In the genomic region with DNA sequence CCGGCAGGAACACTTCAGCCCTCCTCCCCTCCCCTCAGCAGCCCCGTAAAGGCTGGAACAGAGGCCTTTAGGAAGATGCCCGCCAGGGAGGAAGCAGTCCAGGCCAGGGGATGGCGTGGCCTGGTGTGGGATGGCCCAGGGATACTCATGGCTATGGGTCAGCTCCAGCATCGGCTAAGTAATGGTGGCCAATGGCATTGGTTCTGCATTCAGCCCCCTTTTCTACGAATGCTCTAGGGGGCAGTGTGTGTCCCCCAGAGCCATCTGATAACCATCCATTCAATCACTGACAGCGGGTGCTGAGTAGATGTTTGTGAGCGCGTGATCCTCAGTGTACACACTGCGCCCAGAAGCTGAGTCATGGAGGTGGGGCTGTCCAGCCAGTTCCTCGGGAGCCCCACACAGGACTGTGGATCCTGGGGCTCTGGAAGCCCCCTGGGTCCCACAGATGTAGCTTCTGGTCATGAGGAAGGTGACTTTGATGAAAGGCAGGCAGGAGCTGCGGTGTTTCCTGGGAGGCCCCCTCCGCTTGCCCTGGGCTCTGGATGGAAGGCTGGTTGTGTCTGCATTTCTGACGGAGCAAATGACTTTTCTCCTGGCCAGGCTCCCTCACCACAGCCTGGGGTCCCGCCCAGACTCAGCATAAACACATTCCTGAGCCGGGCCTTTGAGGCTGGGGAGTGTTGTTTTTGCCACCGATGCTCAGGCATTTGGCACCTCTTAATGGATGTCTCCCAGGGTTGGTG, we compare ENCODE assay signal across 8 cellular contexts. TPM values are rescaled to one million over a fixed set of nuclear protein-coding genes. Genes with fewer than 3 reads are reported as not detected.
DNase-seq lines count a peak whose midpoint lies in the region; ATAC-seq, FAIRE-seq and TF ChIP-seq lines count a peak whose summit lies in the region.

No MANE protein-coding gene starts in this region.

- H3K9me3 ChIP-seq in BE2C (no peaks in the 10 kb centered on the region), MG63 (no peaks in the 10 kb centered on the region), esophagus (ENCODE audit: control insufficient read depth in 2 of 2, insufficient read depth in 1 of 2, low read depth in 1 of 2, low read length in 1 of 2) (no peaks in the 10 kb centered on the region)

- H3K36me3 ChIP-seq in BE2C (no peaks in the 10 kb centered on the region), MG63 (peaks cover 58% of the 10 kb centered on the region), esophagus (ENCODE audit: control insufficient read depth in 2 of 2, insufficient read depth in 2 of 2, low read length in 1 of 2) (peaks cover 0 to 4% of the 10 kb centered on the region in 2 donors)

- H3K4me3 ChIP-seq in BE2C (ENCODE audit: low read depth, low read length), result no peak overlapping the region
- H3K4me3 ChIP-seq in MG63, result no peak overlapping the region
- H3K4me3 ChIP-seq in esophagus (ENCODE audit: low read depth in 1 of 2, low read length in 2 of 2), result no peak overlapping the region

- intact Hi-C loops in activated T-helper 1 cell treated with anti-CD3 and anti-CD28 coated beads, Interleukin-12 subunit alpha, Interleukin-12 subunit beta, Interleukin-2, Interleukin-4 antibody, amounts not matched to agents 30 ng/mL and 10 ng/mL and 1 ng/mL, durations not matched to agents 14 hours and 24 hours and 36 hours (cut with micrococcal nuclease), result no loop called here

- ATAC-seq in HG03571 (IDR thresholded peaks at IDR 0.05; ENCODE audit: unreplicated experiment), result no peak

- no peaks in the 10 kb centered on the region for H3K27me3 ChIP-seq in BE2C
- H3K27me3 ChIP-seq in MG63, result no peaks in the 10 kb centered on the region
- no peaks in the 10 kb centered on the region for H3K27me3 ChIP-seq in esophagus (ENCODE audit: control insufficient read depth in 1 of 2, insufficient read depth in 2 of 2, low read length in 2 of 2)

- WGBS in esophagus, 2 donors, result 37 to 40% methylated on average over 17 of the region's 17 CpGs

- no peak for FAIRE-seq in GM19239 (lab: Jason Lieb, UNC)

- no peak for DNase-seq in BE2C
- DNase-seq in MG63, result peak; percentile 95
- no peak for DNase-seq in osteocyte (ENCODE audit: extremely low spot score, unreplicated experiment)
- no peak for DNase-seq in GM19239 (ENCODE audit: insufficient read length, low spot score)
- no peak for DNase-seq in DMS 273 treated with DMSO at 0.1 percent for 48 hours (lab: John Stamatoyannopoulos, UW)
- DNase-seq in activated T-helper 1 cell treated with anti-CD3 and anti-CD28 coated beads, Interleukin-12 subunit alpha, Interleukin-12 subunit beta, Interleukin-2, Interleukin-4 antibody, amounts not matched to agents 30 ng/mL and 10 ng/mL and 1 ng/mL, durations not matched to agents 14 hours and 24 hours and 36 hours (ENCODE audit: low spot score), result no peak

- H3K27ac ChIP-seq in esophagus (ENCODE audit: low read depth in 2 of 2, low read length in 1 of 2), result peak overlapping the region; percentile 95 to 97

- H3K4me1 Mint-ChIP-seq in osteocyte (ENCODE audit: unreplicated experiment), result peaks cover 48% of the 10 kb centered on the region
- H3K4me1 Mint-ChIP-seq in activated T-helper 1 cell treated with anti-CD3 and anti-CD28 coated beads, Interleukin-12 subunit alpha, Interleukin-12 subunit beta, Interleukin-2, Interleukin-4 antibody, amounts not matched to agents 30 ng/mL and 10 ng/mL and 1 ng/mL, durations not matched to agents 14 hours and 24 hours and 36 hours (ENCODE audit: low read depth), result no peaks in the 10 kb centered on the region

- H3K4me1 ChIP-seq in BE2C (peaks cover 4% of the 10 kb centered on the region; the same call in 1 of the 2 replicates), esophagus (ENCODE audit: control insufficient read depth in 2 of 2, insufficient read depth in 2 of 2, low read length in 1 of 2) (peaks cover 7 to 43% of the 10 kb centered on the region in 2 donors)

- H3K27me3 Mint-ChIP-seq in osteocyte (ENCODE audit: unreplicated experiment), result no peaks in the 10 kb centered on the region
- peaks cover 2% of the 10 kb centered on the region for H3K27me3 Mint-ChIP-seq in activated T-helper 1 cell treated with anti-CD3 and anti-CD28 coated beads, Interleukin-12 subunit alpha, Interleukin-12 subunit beta, Interleukin-2, Interleukin-4 antibody, amounts not matched to agents 30 ng/mL and 10 ng/mL and 1 ng/mL, durations not matched to agents 14 hours and 24 hours and 36 hours (ENCODE audit: insufficient read depth)

- TF ChIP-seq CTCF in BE2C (IDR thresholded peaks at IDR 0.05; ENCODE audit: low read depth, low read length), result peak; percentile 55
- TF ChIP-seq CTCF in osteocyte (IDR thresholded peaks at IDR 0.05), result peak; percentile 29

- no peak overlapping the region for H3K4me3 Mint-ChIP-seq in osteocyte (ENCODE audit: unreplicated experiment)
- H3K4me3 Mint-ChIP-seq in activated T-helper 1 cell treated with anti-CD3 and anti-CD28 coated beads, Interleukin-12 subunit alpha, Interleukin-12 subunit beta, Interleukin-2, Interleukin-4 antibody, amounts not matched to agents 30 ng/mL and 10 ng/mL and 1 ng/mL, durations not matched to agents 14 hours and 24 hours and 36 hours, result no peak overlapping the region

- peak overlapping the region; percentile 92 for H3K27ac Mint-ChIP-seq in osteocyte (ENCODE audit: unreplicated experiment)
- no peak overlapping the region for H3K27ac Mint-ChIP-seq in activated T-helper 1 cell treated with anti-CD3 and anti-CD28 coated beads, Interleukin-12 subunit alpha, Interleukin-12 subunit beta, Interleukin-2, Interleukin-4 antibody, amounts not matched to agents 30 ng/mL and 10 ng/mL and 1 ng/mL, durations not matched to agents 14 hours and 24 hours and 36 hours

- H3K9me3 Mint-ChIP-seq in osteocyte (ENCODE audit: unreplicated experiment), result no peaks in the 10 kb centered on the region
- no peaks in the 10 kb centered on the region for H3K9me3 Mint-ChIP-seq in activated T-helper 1 cell treated with anti-CD3 and anti-CD28 coated beads, Interleukin-12 subunit alpha, Interleukin-12 subunit beta, Interleukin-2, Interleukin-4 antibody, amounts not matched to agents 30 ng/mL and 10 ng/mL and 1 ng/mL, durations not matched to agents 14 hours and 24 hours and 36 hours

- H3K36me3 Mint-ChIP-seq in osteocyte (ENCODE audit: unreplicated experiment), result peaks cover 28% of the 10 kb centered on the region
- H3K36me3 Mint-ChIP-seq in activated T-helper 1 cell treated with anti-CD3 and anti-CD28 coated beads, Interleukin-12 subunit alpha, Interleukin-12 subunit beta, Interleukin-2, Interleukin-4 antibody, amounts not matched to agents 30 ng/mL and 10 ng/mL and 1 ng/mL, durations not matched to agents 14 hours and 24 hours and 36 hours (ENCODE audit: low read depth), result no peaks in the 10 kb centered on the region

RNA-seq across cellular contexts. Expression of a gene that starts 46.5 kb away (rescaled TPM):
- polyA plus RNA-seq in BE2C (2012; ENCODE audit: insufficient read depth, insufficient read length, low read depth), result 10.3 TPM
- total RNA-seq in MG63 (2014; rRNA removed; shearing (Covaris generic); ENCODE audit: low replicate concordance), result 42.9 and 91.9 TPM in 2 replicates
- polyA plus RNA-seq in esophagus, result 10 to 100 TPM; 18.8 to 50.3 TPM
- 211 and 240 TPM in 2 replicates for total RNA-seq in osteocyte
- not detected in 2 replicates for total RNA-seq in activated T-helper 1 cell treated with anti-CD3 and anti-CD28 coated beads, Interleukin-12 subunit alpha, Interleukin-12 subunit beta, Interleukin-2, Interleukin-4 antibody, amounts not matched to agents 30 ng/mL and 10 ng/mL and 1 ng/mL, durations not matched to agents 14 hours and 24 hours and 36 hours

Comparison
In these comparisons a context has a peak if more than half of its experiments do, and no peak if none do; other contexts are left out.
1. RNA of a gene that starts 46.5 kb away (total RNA-seq): 211 to 240 TPM in osteocyte and 42.9 to 91.9 TPM in MG63; not detected in activated T-helper 1 cell treated with anti-CD3 and anti-CD28 coated beads, Interleukin-12 subunit alpha, Interleukin-12 subunit beta, Interleukin-2, Interleukin-4 antibody, amounts not matched to agents 30 ng/mL and 10 ng/mL and 1 ng/mL, durations not matched to agents 14 hours and 24 hours and 36 hours; every median in the first group is over 10 times any median in the second.